ENCODE assay signal across 34 cellular contexts in genomic region chr13:76875256-76875655, GRCh38.
"Had no signal": no experiment of that assay in that cellular context is flagged by ENCODE, and none has a peak within 500 bp of the region (broad histone marks: within the 10 kb centered on the region; RNA-seq: fewer than 3 reads in every experiment).

No MANE protein-coding gene starts in this region.

- H3K27ac Mint-ChIP-seq: naive thymus-derived CD8-positive, alpha-beta T cell; natural killer cell treated with Interleukin-12 subunit alpha and Interleukin-12 subunit beta and Interleukin-15 and Interleukin-18, amount 100 ng/mL, for 72 hours; nephron progenitor cell; progenitor cell of endocrine pancreas; stimulated activated memory B cell treated with anti-CD40 and anti-IgM and Interleukin-4, amounts not matched to agents 10 μg/mL and 1 μg/mL and 100 μg/mL, for 72 hours; stimulated activated naive CD8-positive, alpha-beta T cell treated with anti-CD3 and anti-CD28 coated beads, Interleukin-15, amount 100 ng/mL, for 72 hours; type B pancreatic cell had no signal

- H3K4me1 Mint-ChIP-seq: nephron progenitor cell had no signal

- H3K4me1 ChIP-seq: parathyroid adenoma, psoas muscle, testis, tibial artery, transverse colon had no signal

- H3K27ac ChIP-seq: neutrophil, ovary, parathyroid adenoma, psoas muscle, right lobe of liver, sigmoid colon, skin epidermis, spleen, suprapubic skin, testis, tibial artery, transverse colon, upper lobe of right lung, vagina had no signal

- H3K4me2 ChIP-seq: smooth muscle cell had no signal

- H3K9me3 ChIP-seq: neutrophil, ovary, psoas muscle, right lobe of liver, sigmoid colon, spleen, suprapubic skin, testis, tibial artery, transverse colon, upper lobe of right lung, vagina had no signal

- DNase-seq: naive thymus-derived CD8-positive, alpha-beta T cell; nephron progenitor cell; nucleus accumbens; ovary; posterior cingulate gyrus; psoas muscle; right cardiac atrium; right lobe of liver; sigmoid colon; spleen; stimulated activated CD4-positive, alpha-beta T cell treated with anti-CD3 and anti-CD28 coated beads, Interleukin-12 subunit alpha, Interleukin-12 subunit beta, amount 100 ng/mL, for 4 hours; stimulated activated CD4-positive, alpha-beta T cell treated with anti-CD3 and anti-CD28 coated beads, Interleukin-1b, Interleukin-23, amount 100 ng/mL, for 48 hours; stimulated activated CD4-positive, alpha-beta T cell treated with anti-CD3 and anti-CD28 coated beads, Interleukin-4, amount 100 ng/mL, for 1 hour; stimulated activated CD4-positive, alpha-beta T cell treated with anti-CD3 and anti-CD28 coated beads, Interleukin-4, amount 100 ng/mL, for 4 hours; stimulated activated CD8-positive, alpha-beta memory T cell treated with anti-CD3 and anti-CD28 coated beads, Interleukin-4, amount 100 ng/mL, for 48 hours; stimulated activated naive CD4-positive, alpha-beta T cell; stimulated activated naive CD8-positive, alpha-beta T cell treated with anti-CD3 and anti-CD28 coated beads, Interleukin-15, amount 100 ng/mL, for 72 hours; stimulated activated naive CD8-positive, alpha-beta T cell treated with anti-CD3 and anti-CD28 coated beads, Interleukin-15, Interleukin-2, amounts not matched to agents 100 U/mL and 50 U/mL, for 24 hours; substantia nigra; testis; tibial artery; transverse colon; upper lobe of right lung had no signal

- H3K4me3 Mint-ChIP-seq: naive thymus-derived CD8-positive, alpha-beta T cell; natural killer cell treated with Interleukin-12 subunit alpha and Interleukin-12 subunit beta and Interleukin-15 and Interleukin-18, amount 100 ng/mL, for 72 hours; nephron progenitor cell; neural crest cell; stimulated activated memory B cell treated with anti-CD40 and anti-IgM and Interleukin-4, amounts not matched to agents 10 μg/mL and 1 μg/mL and 100 μg/mL, for 72 hours; stimulated activated naive CD8-positive, alpha-beta T cell treated with anti-CD3 and anti-CD28 coated beads, Interleukin-15, amount 100 ng/mL, for 72 hours; type B pancreatic cell had no signal

- H3K9ac ChIP-seq: parathyroid adenoma had no signal

- H3K36me3 Mint-ChIP-seq: naive thymus-derived CD8-positive, alpha-beta T cell; natural killer cell treated with Interleukin-12 subunit alpha and Interleukin-12 subunit beta and Interleukin-15 and Interleukin-18, amount 100 ng/mL, for 72 hours; stimulated activated memory B cell treated with anti-CD40 and anti-IgM and Interleukin-4, amounts not matched to agents 10 μg/mL and 1 μg/mL and 100 μg/mL, for 72 hours; type B pancreatic cell had no signal

- H3K4me3 ChIP-seq: ovary, psoas muscle, right lobe of liver, sigmoid colon, skin epidermis, smooth muscle cell, spleen, suprapubic skin, testis, tibial artery, transverse colon, upper lobe of right lung, vagina had no signal

- H3K27me3 ChIP-seq: ovary, right lobe of liver, sigmoid colon, spleen, suprapubic skin, testis, tibial artery, transverse colon, upper lobe of right lung, vagina had no signal

- H3K9me3 Mint-ChIP-seq: naive thymus-derived CD8-positive, alpha-beta T cell; natural killer cell treated with Interleukin-12 subunit alpha and Interleukin-12 subunit beta and Interleukin-15 and Interleukin-18, amount 100 ng/mL, for 72 hours; nephron progenitor cell; stimulated activated memory B cell treated with anti-CD40 and anti-IgM and Interleukin-4, amounts not matched to agents 10 μg/mL and 1 μg/mL and 100 μg/mL, for 72 hours; stimulated activated naive CD8-positive, alpha-beta T cell treated with anti-CD3 and anti-CD28 coated beads, Interleukin-15, amount 100 ng/mL, for 72 hours had no signal

- H3K36me3 ChIP-seq: neutrophil, ovary, right lobe of liver, sigmoid colon, spleen, suprapubic skin, tibial artery, transverse colon, upper lobe of right lung, vagina had no signal
